31 cellular contexts compared by ENCODE assay signal in the genomic region with DNA sequence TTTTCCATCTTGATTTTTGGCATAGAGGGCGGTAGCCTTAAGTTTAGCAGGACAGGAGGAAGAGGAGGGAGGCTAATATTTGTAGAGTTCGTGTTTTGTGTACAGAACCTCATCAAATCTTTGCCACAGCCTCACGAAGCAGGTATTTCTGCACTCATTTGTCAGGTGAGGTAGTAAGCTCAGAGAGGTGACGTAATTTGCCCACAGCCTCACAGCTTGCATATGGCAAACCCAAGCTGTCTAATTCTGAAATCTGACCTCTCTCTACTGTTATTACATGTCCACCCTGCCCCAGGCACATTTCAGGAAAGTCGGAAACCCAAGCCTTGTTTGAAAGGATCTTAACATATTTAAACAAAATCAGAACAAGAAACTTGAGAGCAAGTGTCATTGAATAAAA.
"Had no signal": no experiment of that assay in that cellular context is flagged by ENCODE, and none has a peak within 500 bp of the region (broad histone marks: within the 10 kb centered on the region; RNA-seq: fewer than 3 reads in every experiment).

No MANE protein-coding gene starts in this region.

- H3K9me3 Mint-ChIP-seq: activated B cell treated with CpG ODN at 0.5 μM for 24 hours; activated CD8-positive, alpha-beta T cell treated with anti-CD3 and anti-CD28 coated beads for 36 hours; activated T-cell treated with anti-CD3 and anti-CD28 coated beads, Interleukin-2, amount 50 U/mL, for 4 hours; activated T-helper 17 cell treated with anti-CD3 and anti-CD28 coated beads, Interleukin-2, amount 50 U/mL, for 72 hours; effector memory CD8-positive, alpha-beta T cell; mesothelial cell of epicardium; naive B cell; stimulated activated memory B cell treated with anti-CD40 and anti-IgM and Interleukin-4, amounts not matched to agents 10 μg/mL and 1 μg/mL and 100 μg/mL, for 72 hours; stimulated activated naive CD8-positive, alpha-beta T cell treated with anti-CD3 and anti-CD28 coated beads, Interleukin-15, amount 100 ng/mL, for 72 hours had no signal

- H3K4me3 ChIP-seq: colonic mucosa, dorsolateral prefrontal cortex, gastroesophageal sphincter, hepatocyte, ovary, prostate gland, sigmoid colon, thyroid gland had no signal

- H3K4me3 Mint-ChIP-seq: activated B cell treated with CpG ODN at 0.5 μM for 24 hours; activated CD8-positive, alpha-beta T cell treated with anti-CD3 and anti-CD28 coated beads for 36 hours; activated T-cell treated with anti-CD3 and anti-CD28 coated beads, Interleukin-2, amount 50 U/mL, for 4 hours; activated T-helper 17 cell treated with anti-CD3 and anti-CD28 coated beads, Interleukin-2, amount 50 U/mL, for 72 hours; effector memory CD8-positive, alpha-beta T cell; mesothelial cell of epicardium; naive B cell; nephron progenitor cell; stimulated activated memory B cell treated with anti-CD40 and anti-IgM and Interleukin-4, amounts not matched to agents 10 μg/mL and 1 μg/mL and 100 μg/mL, for 72 hours; stimulated activated naive CD8-positive, alpha-beta T cell treated with anti-CD3 and anti-CD28 coated beads, Interleukin-15, amount 100 ng/mL, for 72 hours had no signal

- H3K36me3 Mint-ChIP-seq: mesothelial cell of epicardium; naive B cell; stimulated activated memory B cell treated with anti-CD40 and anti-IgM and Interleukin-4, amounts not matched to agents 10 μg/mL and 1 μg/mL and 100 μg/mL, for 72 hours had no signal

- ATAC-seq: activated CD8-positive, alpha-beta T cell treated with anti-CD3 and anti-CD28 coated beads for 36 hours; activated T-cell treated with anti-CD3 and anti-CD28 coated beads, Interleukin-2, amount 50 U/mL, for 4 hours; activated T-helper 17 cell treated with anti-CD3 and anti-CD28 coated beads, Interleukin-2, amount 50 U/mL, for 72 hours; effector memory CD8-positive, alpha-beta T cell; gastroesophageal sphincter; stimulated activated memory B cell treated with anti-CD40 and anti-IgM and Interleukin-4, amounts not matched to agents 10 μg/mL and 1 μg/mL and 100 μg/mL, for 72 hours; stimulated activated naive CD8-positive, alpha-beta T cell treated with anti-CD3 and anti-CD28 coated beads, Interleukin-15, amount 100 ng/mL, for 72 hours had no signal

- DNase-seq: activated B cell treated with CpG ODN at 0.5 μM for 24 hours; activated CD4-positive, alpha-beta T cell treated with anti-CD3 and anti-CD28 coated beads, Interleukin-2, amount 50 U/mL, for 1 hour; activated CD8-positive, alpha-beta T cell treated with anti-CD3 and anti-CD28 coated beads for 36 hours; activated gamma-delta T cell treated with Interleukin-2 at 50 U/mL for 16 hours; activated naive CD4-positive, alpha-beta T cell treated with anti-CD3 and anti-CD28 coated beads, Interleukin-2, amount 50 U/mL, for 16 hours; activated T-cell treated with anti-CD3 and anti-CD28 coated beads, Interleukin-2, amount 50 U/mL, for 4 hours; amniotic stem cell; brain microvascular endothelial cell; central memory CD4-positive, alpha-beta T cell; colonic mucosa; dorsolateral prefrontal cortex; effector memory CD8-positive, alpha-beta T cell; islet precursor cell; left ventricle myocardium superior; naive B cell; nephron progenitor cell; ovary; retina; sigmoid colon; small intestine; stimulated activated CD4-positive, alpha-beta T cell treated with anti-CD3 and anti-CD28 coated beads, Interleukin-1b, Interleukin-23, amount 100 ng/mL, for 48 hours; stimulated activated CD4-positive, alpha-beta T cell treated with anti-CD3 and anti-CD28 coated beads, Interleukin-4, amount 100 ng/mL, for 4 hours; stimulated activated CD8-positive, alpha-beta memory T cell treated with anti-CD3 and anti-CD28 coated beads, Interleukin-4, amount 100 ng/mL, for 48 hours; stimulated activated naive CD8-positive, alpha-beta T cell treated with anti-CD3 and anti-CD28 coated beads, Interleukin-15, amount 100 ng/mL, for 72 hours; thyroid gland had no signal

- H3K4me1 Mint-ChIP-seq: activated B cell treated with CpG ODN at 0.5 μM for 24 hours; activated T-helper 17 cell treated with anti-CD3 and anti-CD28 coated beads, Interleukin-2, amount 50 U/mL, for 72 hours; mesothelial cell of epicardium; naive B cell; stimulated activated naive CD8-positive, alpha-beta T cell treated with anti-CD3 and anti-CD28 coated beads, Interleukin-15, amount 100 ng/mL, for 72 hours had no signal

- H3K27ac Mint-ChIP-seq: activated B cell treated with CpG ODN at 0.5 μM for 24 hours; activated CD8-positive, alpha-beta T cell treated with anti-CD3 and anti-CD28 coated beads for 36 hours; activated T-helper 17 cell treated with anti-CD3 and anti-CD28 coated beads, Interleukin-2, amount 50 U/mL, for 72 hours; effector memory CD8-positive, alpha-beta T cell; mesothelial cell of epicardium; naive B cell; nephron progenitor cell; stimulated activated memory B cell treated with anti-CD40 and anti-IgM and Interleukin-4, amounts not matched to agents 10 μg/mL and 1 μg/mL and 100 μg/mL, for 72 hours; stimulated activated naive CD8-positive, alpha-beta T cell treated with anti-CD3 and anti-CD28 coated beads, Interleukin-15, amount 100 ng/mL, for 72 hours had no signal
